In genomic region chr20:48214601-48215000, GRCh38 we compare ENCODE assay signal across 30 cellular contexts.
"Had no signal": no experiment of that assay in that cellular context is flagged by ENCODE, and none has a peak within 500 bp of the region (broad histone marks: within the 10 kb centered on the region; RNA-seq: fewer than 3 reads in every experiment).

No MANE protein-coding gene starts in this region.

- H3K27me3 ChIP-seq: ascending aorta, body of pancreas had no signal

- H3K4me1 Mint-ChIP-seq: activated B cell treated with CpG ODN at 0.5 μM for 24 hours; activated CD4-positive, alpha-beta T cell treated with anti-CD3 and anti-CD28 coated beads, Interleukin-2, amount 10 ng/mL, durations not matched to agents 24 days and 14 days; activated CD8-positive, alpha-beta memory T cell treated with anti-CD3 and anti-CD28 coated beads, Interleukin-2, amount 10 ng/mL, durations not matched to agents 7 days and 5 days; activated naive CD8-positive, alpha-beta T cell treated with anti-CD3 and anti-CD28 coated beads, Interleukin-2, amount 50 U/mL, for 24 hours; central memory CD8-positive, alpha-beta T cell had no signal

- DNase-seq: activated B cell treated with CpG ODN at 0.5 μM for 24 hours; activated CD4-positive, alpha-beta T cell treated with anti-CD3 and anti-CD28 coated beads for 1 hour; activated CD4-positive, alpha-beta T cell treated with anti-CD3 and anti-CD28 coated beads, Interleukin-2, amount 10 ng/mL, durations not matched to agents 24 days and 14 days; activated CD4-positive, alpha-beta T cell treated with anti-CD3 and anti-CD28 coated beads, Interleukin-2, amount 50 U/mL, for 48 hours; activated CD8-positive, alpha-beta memory T cell treated with anti-CD3 and anti-CD28 coated beads, Interleukin-2, amount 10 ng/mL, durations not matched to agents 7 days and 5 days; activated effector memory CD4-positive, alpha-beta T cell treated with Interleukin-2 at 50 U/mL for 16 hours; activated naive CD4-positive, alpha-beta T cell; activated naive CD8-positive, alpha-beta T cell treated with anti-CD3 and anti-CD28 coated beads, Interleukin-2, amount 50 U/mL, for 24 hours; activated T-cell treated with anti-CD3 and anti-CD28 coated beads, Interleukin-2, amount 50 U/mL, for 24 hours; amniotic stem cell; body of pancreas; cortex of kidney; MV-4-11; NCI-H1105; NCI-H1436; NCI-H1694 treated with DMSO at 0.1 percent for 48 hours; NCI-H2029 treated with DMSO at 0.1 percent for 48 hours; NCI-H345; NCI-H510A; NCI-H526 treated with DMSO at 0.1 percent for 48 hours; NCI-H82; RPMI8226; SHP77 treated with DMSO at 0.1 percent for 48 hours; T-helper 17 cell; T-helper 9 cell had no signal

- H3K27me3 Mint-ChIP-seq: activated CD4-positive, alpha-beta T cell treated with anti-CD3 and anti-CD28 coated beads, Interleukin-2, amount 10 ng/mL, durations not matched to agents 24 days and 14 days; activated CD8-positive, alpha-beta memory T cell treated with anti-CD3 and anti-CD28 coated beads, Interleukin-2, amount 10 ng/mL, durations not matched to agents 7 days and 5 days had no signal

- H3K36me3 Mint-ChIP-seq: activated CD8-positive, alpha-beta memory T cell treated with anti-CD3 and anti-CD28 coated beads, Interleukin-2, amount 10 ng/mL, durations not matched to agents 7 days and 5 days; activated naive CD4-positive, alpha-beta T cell treated with anti-CD3 and anti-CD28 coated beads, Interleukin-2, amount 50 U/mL, for 72 hours had no signal

- H3K4me3 ChIP-seq: ascending aorta, body of pancreas had no signal

- H3K9me3 ChIP-seq: ascending aorta, body of pancreas had no signal

- H3K4me1 ChIP-seq: ascending aorta, body of pancreas had no signal

- H3K27ac Mint-ChIP-seq: activated B cell treated with CpG ODN at 0.5 μM for 24 hours; activated CD4-positive, alpha-beta T cell treated with anti-CD3 and anti-CD28 coated beads, Interleukin-2, amount 10 ng/mL, durations not matched to agents 24 days and 14 days; activated CD8-positive, alpha-beta memory T cell treated with anti-CD3 and anti-CD28 coated beads, Interleukin-2, amount 10 ng/mL, durations not matched to agents 7 days and 5 days; activated naive CD4-positive, alpha-beta T cell treated with anti-CD3 and anti-CD28 coated beads, Interleukin-2, amount 50 U/mL, for 72 hours; activated naive CD8-positive, alpha-beta T cell treated with anti-CD3 and anti-CD28 coated beads, Interleukin-2, amount 50 U/mL, for 24 hours; activated T-cell treated with anti-CD3 and anti-CD28 coated beads, Interleukin-2, amount 50 U/mL, for 24 hours; activated T-helper 1 cell treated with anti-CD3 and anti-CD28 coated beads, Interleukin-12 subunit alpha, Interleukin-12 subunit beta, Interleukin-2, Interleukin-4 antibody, amounts not matched to agents 30 ng/mL and 10 ng/mL and 1 ng/mL, durations not matched to agents 14 hours and 24 hours and 36 hours; T-helper 17 cell had no signal

- H3K36me3 ChIP-seq: ascending aorta had no signal

- H3K4me3 Mint-ChIP-seq: activated B cell treated with CpG ODN at 0.5 μM for 24 hours; activated CD4-positive, alpha-beta T cell treated with anti-CD3 and anti-CD28 coated beads, Interleukin-2, amount 10 ng/mL, durations not matched to agents 24 days and 14 days; activated CD8-positive, alpha-beta memory T cell treated with anti-CD3 and anti-CD28 coated beads, Interleukin-2, amount 10 ng/mL, durations not matched to agents 7 days and 5 days; activated naive CD8-positive, alpha-beta T cell treated with anti-CD3 and anti-CD28 coated beads, Interleukin-2, amount 50 U/mL, for 24 hours; activated T-cell treated with anti-CD3 and anti-CD28 coated beads, Interleukin-2, amount 50 U/mL, for 24 hours; activated T-helper 1 cell treated with anti-CD3 and anti-CD28 coated beads, Interleukin-12 subunit alpha, Interleukin-12 subunit beta, Interleukin-2, Interleukin-4 antibody, amounts not matched to agents 30 ng/mL and 10 ng/mL and 1 ng/mL, durations not matched to agents 14 hours and 24 hours and 36 hours; central memory CD8-positive, alpha-beta T cell; T-helper 17 cell had no signal

- H3K27ac ChIP-seq: ascending aorta, body of pancreas had no signal

- ATAC-seq: activated CD8-positive, alpha-beta memory T cell treated with anti-CD3 and anti-CD28 coated beads, Interleukin-2, amount 10 ng/mL, durations not matched to agents 7 days and 5 days; activated naive CD4-positive, alpha-beta T cell treated with anti-CD3 and anti-CD28 coated beads, Interleukin-2, amount 50 U/mL, for 72 hours; activated naive CD8-positive, alpha-beta T cell treated with anti-CD3 and anti-CD28 coated beads, Interleukin-2, amount 50 U/mL, for 24 hours; body of pancreas; T-helper 17 cell had no signal

- H3K9me3 Mint-ChIP-seq: activated B cell treated with CpG ODN at 0.5 μM for 24 hours; activated CD4-positive, alpha-beta T cell treated with anti-CD3 and anti-CD28 coated beads, Interleukin-2, amount 10 ng/mL, durations not matched to agents 24 days and 14 days; activated naive CD4-positive, alpha-beta T cell treated with anti-CD3 and anti-CD28 coated beads, Interleukin-2, amount 50 U/mL, for 72 hours; activated naive CD8-positive, alpha-beta T cell treated with anti-CD3 and anti-CD28 coated beads, Interleukin-2, amount 50 U/mL, for 24 hours; activated T-cell treated with anti-CD3 and anti-CD28 coated beads, Interleukin-2, amount 50 U/mL, for 24 hours; activated T-helper 1 cell treated with anti-CD3 and anti-CD28 coated beads, Interleukin-12 subunit alpha, Interleukin-12 subunit beta, Interleukin-2, Interleukin-4 antibody, amounts not matched to agents 30 ng/mL and 10 ng/mL and 1 ng/mL, durations not matched to agents 14 hours and 24 hours and 36 hours; central memory CD8-positive, alpha-beta T cell had no signal

- FAIRE-seq: TTC549 had no signal
